In genomic region chr21:33273044-33273443, GRCh38 we compare ENCODE assay signal across 33 cellular contexts. TPM values are rescaled to one million over a fixed set of nuclear protein-coding genes. Genes with fewer than 3 reads are reported as not detected.
DNase-seq lines count a peak whose midpoint lies in the region; ATAC-seq and TF ChIP-seq lines count a peak whose summit lies in the region.
"Had no signal": no experiment of that assay in that cellular context is flagged by ENCODE, and none has a peak within 500 bp of the region (broad histone marks: within the 10 kb centered on the region; RNA-seq: fewer than 3 reads in every experiment).

No MANE protein-coding gene starts in this region.

- intact Hi-C loops in left ventricle myocardium superior (cut with micrococcal nuclease) = no loop called here

- no peaks in the 10 kb centered on the region for H3K27me3 Mint-ChIP-seq in activated naive CD8-positive, alpha-beta T cell
- no peaks in the 10 kb centered on the region for H3K27me3 Mint-ChIP-seq in activated naive CD8-positive, alpha-beta T cell treated with anti-CD3 and anti-CD28 coated beads for 36 hours
- H3K27me3 Mint-ChIP-seq in activated naive CD8-positive, alpha-beta T cell treated with anti-CD3 and anti-CD28 coated beads, Interleukin-2, amount 50 U/mL, for 24 hours = no peaks in the 10 kb centered on the region
- no peaks in the 10 kb centered on the region for H3K27me3 Mint-ChIP-seq in T-helper 2 cell treated with Interferon-gamma antibody and Interleukin-4, amounts not matched to agents 5 μg/mL and 100 μg/mL, for 36 hours (ENCODE audit: low read depth)
- H3K27me3 Mint-ChIP-seq: activated CD4-positive, alpha-beta T cell treated with anti-CD3 and anti-CD28 coated beads for 36 hours; effector memory CD8-positive, alpha-beta T cell; type B pancreatic cell had no signal

- peak overlapping the region; percentile 71 for H3K27ac Mint-ChIP-seq in activated naive CD8-positive, alpha-beta T cell
- H3K27ac Mint-ChIP-seq in activated naive CD8-positive, alpha-beta T cell treated with anti-CD3 and anti-CD28 coated beads for 36 hours = no peak overlapping the region
- peak overlapping the region; percentile 65 for H3K27ac Mint-ChIP-seq in activated naive CD8-positive, alpha-beta T cell treated with anti-CD3 and anti-CD28 coated beads, Interleukin-2, amount 50 U/mL, for 24 hours
- no peak overlapping the region for H3K27ac Mint-ChIP-seq in T-helper 2 cell treated with Interferon-gamma antibody and Interleukin-4, amounts not matched to agents 5 μg/mL and 100 μg/mL, for 36 hours
- H3K27ac Mint-ChIP-seq: activated CD4-positive, alpha-beta T cell treated with anti-CD3 and anti-CD28 coated beads for 36 hours; activated CD8-positive, alpha-beta T cell treated with anti-CD3 and anti-CD28 coated beads, Interleukin-2, amount 10 ng/mL, durations not matched to agents 7 days and 5 days; activated T-helper 2 cell treated with anti-CD3 and anti-CD28 coated beads, Interferon-gamma antibody, Interleukin-2, Interleukin-4, amounts not matched to agents 10 μg/mL and 5 μg/mL and 100 μg/mL, durations not matched to agents 14 hours and 24 hours and 36 hours; effector memory CD8-positive, alpha-beta T cell; type B pancreatic cell had no signal

- no peaks in the 10 kb centered on the region for H3K9me3 Mint-ChIP-seq in activated naive CD8-positive, alpha-beta T cell (ENCODE audit: low read depth)
- no peaks in the 10 kb centered on the region for H3K9me3 Mint-ChIP-seq in activated naive CD8-positive, alpha-beta T cell treated with anti-CD3 and anti-CD28 coated beads for 36 hours
- no peaks in the 10 kb centered on the region for H3K9me3 Mint-ChIP-seq in activated naive CD8-positive, alpha-beta T cell treated with anti-CD3 and anti-CD28 coated beads, Interleukin-2, amount 50 U/mL, for 24 hours
- no peaks in the 10 kb centered on the region for H3K9me3 Mint-ChIP-seq in T-helper 2 cell treated with Interferon-gamma antibody and Interleukin-4, amounts not matched to agents 5 μg/mL and 100 μg/mL, for 36 hours
- H3K9me3 Mint-ChIP-seq: activated naive CD4-positive, alpha-beta T cell treated with anti-CD3 and anti-CD28 coated beads, Interleukin-2, amount 50 U/mL, for 72 hours; activated T-helper 2 cell treated with anti-CD3 and anti-CD28 coated beads, Interferon-gamma antibody, Interleukin-2, Interleukin-4, amounts not matched to agents 10 μg/mL and 5 μg/mL and 100 μg/mL, durations not matched to agents 14 hours and 24 hours and 36 hours; effector memory CD8-positive, alpha-beta T cell; type B pancreatic cell had no signal

- no peak for TF ChIP-seq CTCF in foreskin keratinocyte (conservative IDR thresholded peaks at IDR 0.05)

- H3K27ac ChIP-seq in foreskin keratinocyte = no peak overlapping the region
- H3K27ac ChIP-seq: ascending aorta, HL-60, Peyer's patch, prostate gland had no signal

- ATAC-seq in activated naive CD8-positive, alpha-beta T cell treated with anti-CD3 and anti-CD28 coated beads, Interleukin-2, amount 50 U/mL, for 24 hours = no peak
- ATAC-seq in foreskin keratinocyte (peak; percentile 58), left ventricle myocardium superior (no peak), HG03439 (IDR thresholded peaks at IDR 0.05; ENCODE audit: unreplicated experiment) (no peak)
- ATAC-seq: activated CD4-positive, alpha-beta T cell treated with anti-CD3 and anti-CD28 coated beads for 36 hours; activated CD8-positive, alpha-beta T cell treated with anti-CD3 and anti-CD28 coated beads, Interleukin-2, amount 10 ng/mL, durations not matched to agents 7 days and 5 days; activated naive CD4-positive, alpha-beta T cell treated with anti-CD3 and anti-CD28 coated beads, Interleukin-2, amount 50 U/mL, for 72 hours; effector memory CD8-positive, alpha-beta T cell had no signal

- H3K36me3 Mint-ChIP-seq in activated naive CD8-positive, alpha-beta T cell = peaks cover 17% of the 10 kb centered on the region
- H3K36me3 Mint-ChIP-seq in activated naive CD8-positive, alpha-beta T cell treated with anti-CD3 and anti-CD28 coated beads for 36 hours = peaks cover 59% of the 10 kb centered on the region
- H3K36me3 Mint-ChIP-seq in activated naive CD8-positive, alpha-beta T cell treated with anti-CD3 and anti-CD28 coated beads, Interleukin-2, amount 50 U/mL, for 24 hours (ENCODE audit: low read depth) = peaks cover 38% of the 10 kb centered on the region
- peaks cover 72% of the 10 kb centered on the region for H3K36me3 Mint-ChIP-seq in T-helper 2 cell treated with Interferon-gamma antibody and Interleukin-4, amounts not matched to agents 5 μg/mL and 100 μg/mL, for 36 hours (ENCODE audit: low read depth)

- H3K4me3 Mint-ChIP-seq in activated naive CD8-positive, alpha-beta T cell = no peak overlapping the region
- no peak overlapping the region for H3K4me3 Mint-ChIP-seq in activated naive CD8-positive, alpha-beta T cell treated with anti-CD3 and anti-CD28 coated beads for 36 hours
- no peak overlapping the region for H3K4me3 Mint-ChIP-seq in activated naive CD8-positive, alpha-beta T cell treated with anti-CD3 and anti-CD28 coated beads, Interleukin-2, amount 50 U/mL, for 24 hours
- no peak overlapping the region for H3K4me3 Mint-ChIP-seq in T-helper 2 cell treated with Interferon-gamma antibody and Interleukin-4, amounts not matched to agents 5 μg/mL and 100 μg/mL, for 36 hours
- H3K4me3 Mint-ChIP-seq: activated CD4-positive, alpha-beta T cell treated with anti-CD3 and anti-CD28 coated beads for 36 hours; activated CD8-positive, alpha-beta T cell treated with anti-CD3 and anti-CD28 coated beads, Interleukin-2, amount 10 ng/mL, durations not matched to agents 7 days and 5 days; effector memory CD8-positive, alpha-beta T cell; type B pancreatic cell had no signal

- no peaks in the 10 kb centered on the region for H3K27me3 ChIP-seq in foreskin keratinocyte
- H3K27me3 ChIP-seq: ascending aorta, neutrophil, Peyer's patch had no signal

- no peak for DNase-seq in activated naive CD8-positive, alpha-beta T cell treated with anti-CD3 and anti-CD28 coated beads for 36 hours
- no peak for DNase-seq in activated naive CD8-positive, alpha-beta T cell treated with anti-CD3 and anti-CD28 coated beads, Interleukin-2, amount 50 U/mL, for 24 hours
- peak in 1 of 2 donors; percentile 34 for DNase-seq in foreskin keratinocyte
- no peak for DNase-seq in left ventricle myocardium superior
- no peak for DNase-seq in T-helper 2 cell treated with Interferon-gamma antibody and Interleukin-4, amounts not matched to agents 5 μg/mL and 100 μg/mL, for 36 hours (ENCODE audit: low spot score)
- DNase-seq in GM03348 (ENCODE audit: low spot score) = no peak
- DNase-seq: 8988T; activated CD4-positive, alpha-beta T cell treated with anti-CD3 and anti-CD28 coated beads for 36 hours; activated CD8-positive, alpha-beta T cell treated with anti-CD3 and anti-CD28 coated beads, Interleukin-2, amount 10 ng/mL, durations not matched to agents 7 days and 5 days; central memory CD4-positive, alpha-beta T cell; cortex of kidney; effector memory CD8-positive, alpha-beta T cell; EL; foreskin fibroblast; head of caudate nucleus; islet precursor cell; KG1; NCI-H1417 treated with DMSO at 0.1 percent for 48 hours; NCI-H2081 treated with DMSO at 0.1 percent for 48 hours; NCI-H774; Peyer's patch; SIG-M5; stimulated activated CD4-positive, alpha-beta T cell treated with anti-CD3 and anti-CD28 coated beads, Interleukin-4, amount 100 ng/mL, for 1 hour had no signal

- H3K4me1 ChIP-seq in foreskin keratinocyte = peaks cover 4% of the 10 kb centered on the region
- H3K4me1 ChIP-seq: ascending aorta, HAP-1, prostate gland had no signal

- H3K4me1 Mint-ChIP-seq in activated naive CD8-positive, alpha-beta T cell (ENCODE audit: low read depth) = peaks cover 49% of the 10 kb centered on the region
- H3K4me1 Mint-ChIP-seq in activated naive CD8-positive, alpha-beta T cell treated with anti-CD3 and anti-CD28 coated beads for 36 hours = peaks cover 27% of the 10 kb centered on the region
- H3K4me1 Mint-ChIP-seq in activated naive CD8-positive, alpha-beta T cell treated with anti-CD3 and anti-CD28 coated beads, Interleukin-2, amount 50 U/mL, for 24 hours = peaks cover 31% of the 10 kb centered on the region
- H3K4me1 Mint-ChIP-seq in T-helper 2 cell treated with Interferon-gamma antibody and Interleukin-4, amounts not matched to agents 5 μg/mL and 100 μg/mL, for 36 hours (ENCODE audit: low read depth) = peaks cover 24% of the 10 kb centered on the region

RNA-seq across cellular contexts. Expression of gene IL10RB, which starts 6.9 kb away (rescaled TPM):
- total RNA-seq in activated naive CD8-positive, alpha-beta T cell treated with anti-CD3 and anti-CD28 coated beads for 36 hours = 10 to 100 TPM; 25.3 to 25.9 TPM
- total RNA-seq in foreskin keratinocyte (26.0 and 26.6 TPM in 2 replicates), left ventricle myocardium superior (6.3 TPM)
- 20.8 and 23.3 TPM in 2 replicates for polyA plus RNA-seq in foreskin keratinocyte

RNA-seq across cellular contexts. Expression of gene IFNAR2, which starts 43.3 kb away (rescaled TPM):
- total RNA-seq in activated naive CD8-positive, alpha-beta T cell treated with anti-CD3 and anti-CD28 coated beads for 36 hours = 10 to 100 TPM; 36.9 to 43.7 TPM
- total RNA-seq in foreskin keratinocyte (8.4 and 10.9 TPM in 2 replicates), left ventricle myocardium superior (9.2 TPM)
- polyA plus RNA-seq in foreskin keratinocyte = 11.3 and 11.8 TPM in 2 replicates

RNA-seq across cellular contexts. Expression of gene IFNAR1, which starts 51.7 kb away (rescaled TPM):
- 10 to 100 TPM; 32.3 to 34.7 TPM for total RNA-seq in activated naive CD8-positive, alpha-beta T cell treated with anti-CD3 and anti-CD28 coated beads for 36 hours
- total RNA-seq in foreskin keratinocyte = 17.8 and 18.6 TPM in 2 replicates
- 8.3 and 8.4 TPM in 2 replicates for polyA plus RNA-seq in foreskin keratinocyte
- 23.6 TPM for total RNA-seq in left ventricle myocardium superior

Comparison
In these comparisons a context has a peak if more than half of its experiments do, and no peak if none do; other contexts are left out.
1. H3K27ac Mint-ChIP-seq: peak in activated naive CD8-positive, alpha-beta T cell (single experiment) and activated naive CD8-positive, alpha-beta T cell treated with anti-CD3 and anti-CD28 coated beads, Interleukin-2, amount 50 U/mL, for 24 hours (single experiment); none in activated naive CD8-positive, alpha-beta T cell treated with anti-CD3 and anti-CD28 coated beads for 36 hours (single experiment) and T-helper 2 cell treated with Interferon-gamma antibody and Interleukin-4, amounts not matched to agents 5 μg/mL and 100 μg/mL, for 36 hours (single experiment).